ENCODE assay signal across 21 cellular contexts in the genomic region with DNA sequence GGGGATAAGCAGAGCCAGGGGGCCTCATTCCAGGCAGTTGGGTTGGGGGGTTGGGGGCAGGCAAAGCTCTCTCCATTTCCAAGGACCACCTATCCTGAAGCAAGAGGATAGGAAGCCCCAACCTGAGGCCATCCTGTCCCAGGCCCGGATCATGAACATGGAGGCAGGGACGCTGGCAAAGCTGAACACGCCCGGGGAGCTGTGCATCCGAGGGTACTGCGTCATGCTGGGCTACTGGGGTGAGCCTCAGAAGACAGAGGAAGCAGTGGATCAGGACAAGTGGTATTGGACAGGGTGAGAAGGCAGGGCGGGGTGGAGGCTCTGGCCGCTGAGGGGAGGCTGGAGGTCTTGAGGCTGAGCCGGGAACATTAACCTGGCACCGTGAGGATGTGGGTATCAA. TPM values are rescaled to one million over a fixed set of nuclear protein-coding genes. Genes with fewer than 3 reads are reported as not detected.
"Had no signal": no experiment of that assay in that cellular context is flagged by ENCODE, and none has a peak within 500 bp of the region (broad histone marks: within the 10 kb centered on the region; RNA-seq: fewer than 3 reads in every experiment).

No MANE protein-coding gene starts in this region.

- H3K4me3 Mint-ChIP-seq: activated B cell treated with CpG ODN at 0.5 μM for 24 hours; activated CD4-positive, alpha-beta T cell treated with anti-CD3 and anti-CD28 coated beads, Interleukin-2, amount 10 ng/mL, durations not matched to agents 24 days and 14 days; activated CD8-positive, alpha-beta memory T cell treated with anti-CD3 and anti-CD28 coated beads, Interleukin-2, amount 10 ng/mL, durations not matched to agents 7 days and 5 days; activated naive CD4-positive, alpha-beta T cell treated with anti-CD3 and anti-CD28 coated beads, Interleukin-2, amount 50 U/mL, for 24 hours; activated T-cell treated with anti-CD3 and anti-CD28 coated beads, Interleukin-2, amount 50 U/mL, for 24 hours; activated T-helper 1 cell treated with anti-CD3 and anti-CD28 coated beads, Interleukin-12 subunit alpha, Interleukin-12 subunit beta, Interleukin-2, Interleukin-4 antibody, amounts not matched to agents 30 ng/mL and 10 ng/mL and 1 ng/mL, durations not matched to agents 14 hours and 24 hours and 36 hours had no signal

- H3K36me3 Mint-ChIP-seq: activated CD8-positive, alpha-beta memory T cell treated with anti-CD3 and anti-CD28 coated beads, Interleukin-2, amount 10 ng/mL, durations not matched to agents 7 days and 5 days had no signal

- DNase-seq: activated B cell treated with CpG ODN at 0.5 μM for 24 hours; activated CD4-positive, alpha-beta T cell treated with anti-CD3 and anti-CD28 coated beads for 1 hour; activated CD4-positive, alpha-beta T cell treated with anti-CD3 and anti-CD28 coated beads, Interleukin-2, amount 10 ng/mL, durations not matched to agents 24 days and 14 days; activated CD4-positive, alpha-beta T cell treated with anti-CD3 and anti-CD28 coated beads, Interleukin-2, amount 50 U/mL, for 48 hours; activated CD8-positive, alpha-beta memory T cell treated with anti-CD3 and anti-CD28 coated beads, Interleukin-2, amount 10 ng/mL, durations not matched to agents 7 days and 5 days; activated effector memory CD4-positive, alpha-beta T cell treated with Interleukin-2 at 50 U/mL for 16 hours; activated naive CD4-positive, alpha-beta T cell; activated T-cell treated with anti-CD3 and anti-CD28 coated beads, Interleukin-2, amount 50 U/mL, for 24 hours; MV-4-11; NCI-H1092 treated with DMSO at 0.1 percent for 48 hours; NCI-H1417 treated with DMSO at 0.1 percent for 48 hours; NCI-H1694 treated with DMSO at 0.1 percent for 48 hours; NCI-H2081; NCI-H510A treated with DMSO at 0.1 percent for 48 hours had no signal

- H3K27me3 ChIP-seq: MG63 had no signal

- H3K36me3 ChIP-seq: MG63 had no signal

- H3K27ac ChIP-seq: SJSA1 had no signal

- H3K4me3 ChIP-seq: MG63, SJSA1 had no signal

- H3K9me3 ChIP-seq: MG63, SJSA1 had no signal

- H3K9me3 Mint-ChIP-seq: activated B cell treated with CpG ODN at 0.5 μM for 24 hours; activated CD4-positive, alpha-beta T cell treated with anti-CD3 and anti-CD28 coated beads, Interleukin-2, amount 10 ng/mL, durations not matched to agents 24 days and 14 days; activated naive CD4-positive, alpha-beta T cell treated with anti-CD3 and anti-CD28 coated beads, Interleukin-2, amount 50 U/mL, for 24 hours; activated T-cell treated with anti-CD3 and anti-CD28 coated beads, Interleukin-2, amount 50 U/mL, for 24 hours; activated T-helper 1 cell treated with anti-CD3 and anti-CD28 coated beads, Interleukin-12 subunit alpha, Interleukin-12 subunit beta, Interleukin-2, Interleukin-4 antibody, amounts not matched to agents 30 ng/mL and 10 ng/mL and 1 ng/mL, durations not matched to agents 14 hours and 24 hours and 36 hours had no signal

- H3K27ac Mint-ChIP-seq: activated B cell treated with CpG ODN at 0.5 μM for 24 hours; activated CD4-positive, alpha-beta T cell treated with anti-CD3 and anti-CD28 coated beads, Interleukin-2, amount 10 ng/mL, durations not matched to agents 24 days and 14 days; activated CD8-positive, alpha-beta memory T cell treated with anti-CD3 and anti-CD28 coated beads, Interleukin-2, amount 10 ng/mL, durations not matched to agents 7 days and 5 days; activated naive CD4-positive, alpha-beta T cell treated with anti-CD3 and anti-CD28 coated beads, Interleukin-2, amount 50 U/mL, for 24 hours; activated T-cell treated with anti-CD3 and anti-CD28 coated beads, Interleukin-2, amount 50 U/mL, for 24 hours; activated T-helper 1 cell treated with anti-CD3 and anti-CD28 coated beads, Interleukin-12 subunit alpha, Interleukin-12 subunit beta, Interleukin-2, Interleukin-4 antibody, amounts not matched to agents 30 ng/mL and 10 ng/mL and 1 ng/mL, durations not matched to agents 14 hours and 24 hours and 36 hours had no signal

RNA-seq across cellular contexts. Expression of a gene that starts 3.6 kb away (rescaled TPM):
- total RNA-seq: activated CD4-positive, alpha-beta T cell treated with anti-CD3 and anti-CD28 coated beads, Interleukin-2, amount 10 ng/mL, durations not matched to agents 24 days and 14 days; activated CD8-positive, alpha-beta memory T cell treated with anti-CD3 and anti-CD28 coated beads, Interleukin-2, amount 10 ng/mL, durations not matched to agents 7 days and 5 days; activated T-helper 1 cell treated with anti-CD3 and anti-CD28 coated beads, Interleukin-12 subunit alpha, Interleukin-12 subunit beta, Interleukin-2, Interleukin-4 antibody, amounts not matched to agents 30 ng/mL and 10 ng/mL and 1 ng/mL, durations not matched to agents 14 hours and 24 hours and 36 hours; bronchial epithelial cell; PC-3; SJSA1; T-helper 1 cell treated with Interleukin-12 subunit alpha and Interleukin-12 subunit beta and Interleukin-4 antibody, amounts not matched to agents 30 ng/mL and 1 ng/mL, for 36 hours had no signal

RNA-seq across cellular contexts. Expression of a gene that starts 36.0 kb away (rescaled TPM):
- total RNA-seq: SJSA1 had no signal
